In genomic region chr13:59533561-59534337, GRCh38 we compare ENCODE assay signal across 16 cellular contexts.
DNase-seq lines count a peak whose midpoint lies in the region; FAIRE-seq and TF ChIP-seq lines count a peak whose summit lies in the region.
"Had no signal": no experiment of that assay in that cellular context is flagged by ENCODE, and none has a peak within 500 bp of the region (broad histone marks: within the 10 kb centered on the region; RNA-seq: fewer than 3 reads in every experiment).

No MANE protein-coding gene starts in this region.

- no TSS peak for BruUV-seq in Calu3 (replicated peaks; lab: Mats Ljungman, UMichigan)

- H3K9me3 ChIP-seq in astrocyte (ENCODE audit: insufficient read depth, low read depth, low read length) = no peaks in the 10 kb centered on the region
- no peaks in the 10 kb centered on the region for H3K9me3 ChIP-seq in ascending aorta
- H3K9me3 ChIP-seq: upper lobe of right lung had no signal

- peaks cover 28% of the 10 kb centered on the region for H3K4me1 ChIP-seq in astrocyte (ENCODE audit: insufficient read depth, low read length)
- peaks cover 0 to 5% of the 10 kb centered on the region in 2 donors for H3K4me1 ChIP-seq in ascending aorta

- DNase-seq in Calu3 = peak; percentile 13
- peak; percentile 11 for DNase-seq in LHCN-M2 (ENCODE audit: low read depth)
- DNase-seq in astrocyte (ENCODE audit: low read depth) = peak; percentile 58
- peak; percentile 84 to 90 for DNase-seq in lung microvascular endothelial cell (ENCODE audit: low read depth in 2 of 2)
- DNase-seq in ascending aorta (ENCODE audit: low spot score in 2 of 2) = no peak
- DNase-seq in H7 = no peak
- no peak for DNase-seq in stimulated activated CD4-positive, alpha-beta T cell treated with anti-CD3 and anti-CD28 coated beads, Interleukin-2, amount 100 ng/mL, for 48 hours
- DNase-seq in GM19240 (ENCODE audit: insufficient read length, low spot score) = no peak
- DNase-seq: activated CD8-positive, alpha-beta memory T cell treated with anti-CD3 and anti-CD28 coated beads, Interleukin-2, amount 50 U/mL, for 48 hours; NCI-H2081 treated with DMSO at 0.1 percent for 48 hours; retina; upper lobe of right lung had no signal

- H3K79me2 ChIP-seq in astrocyte (ENCODE audit: insufficient read depth, low read length) = no peaks in the 10 kb centered on the region

- H3K36me3 ChIP-seq in astrocyte (ENCODE audit: insufficient read depth, low read length) (no peaks in the 10 kb centered on the region), ascending aorta (no peaks in the 10 kb centered on the region), H7 (replicated peaks; ENCODE audit: control insufficient read depth, insufficient read depth, low read length) (no peaks in the 10 kb centered on the region)
- H3K36me3 ChIP-seq: upper lobe of right lung had no signal

- no peaks in the 10 kb centered on the region for H3K4me1 Mint-ChIP-seq in Calu3 (ENCODE audit: low read depth, unreplicated experiment)
- peaks cover 31% of the 10 kb centered on the region for H3K4me1 Mint-ChIP-seq in astrocyte (ENCODE audit: low read depth, unreplicated experiment)

- no peak overlapping the region for H3K4me3 ChIP-seq in astrocyte (ENCODE audit: insufficient read depth, low read depth, low read length)
- no peak overlapping the region for H3K4me3 ChIP-seq in ascending aorta
- H3K4me3 ChIP-seq in H7 (ENCODE audit: insufficient read depth, low read depth, low read length) = no peak overlapping the region
- H3K4me3 ChIP-seq: upper lobe of right lung had no signal

- H3K9ac ChIP-seq in astrocyte (ENCODE audit: low read length) = no peak overlapping the region
- H3K9ac ChIP-seq: KMS-11 had no signal

- H3K27ac ChIP-seq in astrocyte (ENCODE audit: low read depth, low read length) (no peak overlapping the region), ascending aorta (no peak overlapping the region)
- H3K27ac ChIP-seq: KMS-11, upper lobe of right lung had no signal

- H3K27me3 ChIP-seq in astrocyte (ENCODE audit: insufficient read depth, low read length) (no peaks in the 10 kb centered on the region), ascending aorta (no peaks in the 10 kb centered on the region), H7 (ENCODE audit: control insufficient read depth, insufficient read depth, low read length) (no peaks in the 10 kb centered on the region)
- H3K27me3 ChIP-seq: upper lobe of right lung had no signal

- no peak for TF ChIP-seq CTCF in Calu3 (IDR thresholded peaks at IDR 0.05; ENCODE audit: unreplicated experiment)
- TF ChIP-seq CTCF in astrocyte (IDR thresholded peaks at IDR 0.05; ENCODE audit: insufficient read depth, low read depth, low read length) = no peak
- no peak for TF ChIP-seq CTCF in ascending aorta (IDR thresholded peaks at IDR 0.05)

- CTCF ChIA-PET in Calu3 (lab: Charles Lee) = no interaction called here

- peak overlapping the region; percentile 49 for H3K4me2 ChIP-seq in astrocyte (ENCODE audit: low read length)
- H3K4me2 ChIP-seq: KMS-11 had no signal

- H3K4me3 Mint-ChIP-seq in Calu3 (ENCODE audit: low read depth, unreplicated experiment) (no peak overlapping the region), astrocyte (ENCODE audit: unreplicated experiment) (no peak overlapping the region)

- H2AFZ ChIP-seq in astrocyte (ENCODE audit: low read depth, low read length) = no peak overlapping the region

- FAIRE-seq in astrocyte (lab: Jason Lieb, UNC) = no peak
- FAIRE-seq: colon, GM12891 had no signal

- H3K36me3 Mint-ChIP-seq in Calu3 (ENCODE audit: insufficient read depth, unreplicated experiment) (no peaks in the 10 kb centered on the region), astrocyte (ENCODE audit: low read depth, unreplicated experiment) (no peaks in the 10 kb centered on the region)

- H3K27me3 Mint-ChIP-seq in Calu3 (ENCODE audit: unreplicated experiment) (no peaks in the 10 kb centered on the region), astrocyte (ENCODE audit: low read depth, unreplicated experiment) (no peaks in the 10 kb centered on the region)

- H4K20me1 ChIP-seq in astrocyte (ENCODE audit: insufficient read depth, low read length) = no peaks in the 10 kb centered on the region

- H3K9me3 Mint-ChIP-seq in Calu3 (ENCODE audit: low read depth, unreplicated experiment) (no peaks in the 10 kb centered on the region), astrocyte (ENCODE audit: unreplicated experiment) (peaks cover under 1% of the 10 kb centered on the region)
- H3K9me3 Mint-ChIP-seq: activated naive CD4-positive, alpha-beta T cell treated with anti-CD3 and anti-CD28 coated beads, Interleukin-2, amount 50 U/mL, for 72 hours had no signal

- intact Hi-C loops in Calu3 (cut with micrococcal nuclease; ENCODE audit: unreplicated experiment) (loop anchor here (5.0 to 10.0 kb wide), 2 partner anchors 74 to 141 kb away; no protein-coding TSS in a partner anchor), ascending aorta (cut with DNase I) (no loop called here)

- H3K27ac Mint-ChIP-seq in Calu3 (ENCODE audit: unreplicated experiment) (no peak overlapping the region), astrocyte (ENCODE audit: unreplicated experiment) (peak overlapping the region; percentile 79)
- H3K27ac Mint-ChIP-seq: activated naive CD4-positive, alpha-beta T cell treated with anti-CD3 and anti-CD28 coated beads, Interleukin-2, amount 50 U/mL, for 72 hours had no signal

Comparison
In these comparisons a context has a peak if more than half of its experiments do, and no peak if none do; other contexts are left out.
1. DNase-seq: peak in Calu3 (single experiment), LHCN-M2 (single experiment), astrocyte (single experiment) and lung microvascular endothelial cell (2 of 2); none in ascending aorta (0 of 2), H7 (single experiment), stimulated activated CD4-positive, alpha-beta T cell treated with anti-CD3 and anti-CD28 coated beads, Interleukin-2, amount 100 ng/mL, for 48 hours (0 of 2) and GM19240 (single experiment).